22 cellular contexts compared by ENCODE assay signal in genomic region chr22:43006753-43007152, GRCh38. TPM values are rescaled to one million over a fixed set of nuclear protein-coding genes. Genes with fewer than 3 reads are reported as not detected.
A peak's percentile ranks its signal among the peaks of the same experiment; 100 is the strongest.
DNase-seq lines count a peak whose midpoint lies in the region; ATAC-seq, FAIRE-seq and TF ChIP-seq lines count a peak whose summit lies in the region.
"Had no signal": no experiment of that assay in that cellular context is flagged by ENCODE, and none has a peak within 500 bp of the region (broad histone marks: within the 10 kb centered on the region; RNA-seq: fewer than 3 reads in every experiment).

No MANE protein-coding gene starts in this region.

- peaks cover 82% of the 10 kb centered on the region for H3K79me2 ChIP-seq in K562 (ENCODE audit: control insufficient read depth, insufficient read depth, low read length)

- H3K9ac ChIP-seq in K562 (ENCODE audit: insufficient read depth in 1 of 2, low read depth in 2 of 2, low read length in 2 of 2), result no peak overlapping the region; a peak in 1 of 4 replicates

- peak; percentile 33 for DNase-seq in NCI-H82 (lab: John Stamatoyannopoulos, UW)
- DNase-seq in NCI-H82 treated with DMSO at 0.1 percent for 48 hours (lab: John Stamatoyannopoulos, UW; ENCODE audit: unreplicated experiment), result no peak
- peak in 1 of 4 experiments; percentile 23 for DNase-seq in K562 (ENCODE audit: extremely low read depth in 1 of 4, low spot score in 3 of 4)
- no peak for DNase-seq in neural crest cell (ENCODE audit: low read depth, low spot score)
- DNase-seq in foreskin keratinocyte, result no peak
- DNase-seq in HUDEP-2 (lab: John Stamatoyannopoulos, UW; ENCODE audit: unreplicated experiment in 76 of 76), result no peak
- DNase-seq: 8988T; activated CD4-positive, alpha-beta T cell treated with anti-CD3 and anti-CD28 coated beads for 48 hours; BE2C; gastrocnemius medialis; H7; mesendoderm; naive thymus-derived CD4-positive, alpha-beta T cell; NCI-H1417 treated with DMSO at 0.1 percent for 48 hours; SHP77 treated with DMSO at 0.1 percent for 48 hours; stimulated activated CD4-positive, alpha-beta T cell treated with anti-CD3 and anti-CD28 coated beads, Interleukin-1b, Interleukin-23, amount 100 ng/mL, for 48 hours had no signal

- no peaks in the 10 kb centered on the region for H3K9me3 ChIP-seq in K562 (replicated peaks; ENCODE audit: control insufficient read depth, insufficient read depth, low read depth, low read length)
- H3K9me3 ChIP-seq: BE2C, gastrocnemius medialis, tibial nerve had no signal

- H3K27me3 Mint-ChIP-seq in neural crest cell (ENCODE audit: low read depth), result no peaks in the 10 kb centered on the region
- H3K27me3 Mint-ChIP-seq: naive thymus-derived CD4-positive, alpha-beta T cell; stimulated activated naive CD8-positive, alpha-beta T cell treated with anti-CD3 and anti-CD28 coated beads, Interleukin-15, Interleukin-2, amounts not matched to agents 100 ng/mL and 50 ng/mL, for 24 hours had no signal

- intact Hi-C loops in K562 (cut with micrococcal nuclease), result no loop called here

- BruUV-seq in K562 (replicated peaks; lab: Mats Ljungman, UMichigan), result no TSS peak

- H3K27ac ChIP-seq in K562 (ENCODE audit: extremely low read depth, low read depth, low read length) (peak overlapping the region; percentile 61; the same call in 1 of the 3 replicates), foreskin keratinocyte (no peak overlapping the region)
- H3K27ac ChIP-seq: gastrocnemius medialis, tibial nerve had no signal

- WGBS in K562 (ENCODE audit: insufficient coverage, low coverage, missing lambda C conversion rate), result 41% methylated on average over 4 of the region's 7 CpGs

- no peak overlapping the region for H3K4me2 ChIP-seq in K562 (ENCODE audit: insufficient read depth, low read length)

- peak overlapping the region; percentile 12 for H3K4me3 Mint-ChIP-seq in neural crest cell
- H3K4me3 Mint-ChIP-seq: stimulated activated naive CD8-positive, alpha-beta T cell treated with anti-CD3 and anti-CD28 coated beads, Interleukin-15, Interleukin-2, amounts not matched to agents 100 ng/mL and 50 ng/mL, for 24 hours had no signal

- H3K4me3 ChIP-seq in K562, result no peak overlapping the region
- H3K4me3 ChIP-seq: gastrocnemius medialis, tibial nerve had no signal

- ATAC-seq in K562 (no peak), HG02840 (IDR thresholded peaks at IDR 0.05; ENCODE audit: low FRiP score, unreplicated experiment) (no peak), foreskin keratinocyte (no peak), GM18498 (IDR thresholded peaks at IDR 0.05; ENCODE audit: unreplicated experiment) (no peak)
- ATAC-seq: naive thymus-derived CD4-positive, alpha-beta T cell had no signal

- no peak overlapping the region for H3K27ac Mint-ChIP-seq in neural crest cell (ENCODE audit: unreplicated experiment)
- H3K27ac Mint-ChIP-seq: activated T-helper 2 cell treated with anti-CD3 and anti-CD28 coated beads, Interferon-gamma antibody, Interleukin-2, Interleukin-4, amounts not matched to agents 10 μg/mL and 5 μg/mL and 100 μg/mL, durations not matched to agents 14 hours and 24 hours and 36 hours had no signal

- no peak for TF ChIP-seq POLR2A in K562 (conservative IDR thresholded peaks at IDR 0.05)

- no peak for TF ChIP-seq RAD21 in K562 (CRISPR knock-in tag; conservative IDR thresholded peaks at IDR 0.05 in 1 of 2, IDR thresholded peaks at IDR 0.05 in 1 of 2)

- H2AFZ ChIP-seq in K562 (ENCODE audit: low read depth, low read length), result no peak overlapping the region

- no peak for TF ChIP-seq CTCF in K562 (IDR thresholded peaks at IDR 0.05 in 2 of 3, conservative IDR thresholded peaks at IDR 0.05 in 1 of 3; ENCODE audit: insufficient read depth in 2 of 3, low read depth in 1 of 3, low read length in 3 of 3)
- no peak for TF ChIP-seq CTCF in neural crest cell (conservative IDR thresholded peaks at IDR 0.05)
- no peak for TF ChIP-seq CTCF in foreskin keratinocyte (conservative IDR thresholded peaks at IDR 0.05)

- FAIRE-seq in K562 (lab: Jason Lieb, UNC), result no peak
- FAIRE-seq: D721Med had no signal

- no peaks in the 10 kb centered on the region for H3K36me3 ChIP-seq in K562 (ENCODE audit: control insufficient read depth, insufficient read depth, low read length)
- H3K36me3 ChIP-seq: BE2C, gastrocnemius medialis, tibial nerve had no signal

- H3K4me1 Mint-ChIP-seq in neural crest cell, result peaks cover 69% of the 10 kb centered on the region

- H4K20me1 ChIP-seq in K562 (replicated peaks; ENCODE audit: control insufficient read depth, insufficient read depth, low read length), result peaks cover 19% of the 10 kb centered on the region

- no peaks in the 10 kb centered on the region for H3K9me1 ChIP-seq in K562 (ENCODE audit: control insufficient read depth, insufficient read depth, low read length)

- H3K9me3 Mint-ChIP-seq in neural crest cell, result no peaks in the 10 kb centered on the region
- H3K9me3 Mint-ChIP-seq: activated T-helper 2 cell treated with anti-CD3 and anti-CD28 coated beads, Interferon-gamma antibody, Interleukin-2, Interleukin-4, amounts not matched to agents 10 μg/mL and 5 μg/mL and 100 μg/mL, durations not matched to agents 14 hours and 24 hours and 36 hours; naive thymus-derived CD4-positive, alpha-beta T cell; stimulated activated naive CD8-positive, alpha-beta T cell treated with anti-CD3 and anti-CD28 coated beads, Interleukin-15, Interleukin-2, amounts not matched to agents 100 ng/mL and 50 ng/mL, for 24 hours had no signal

- peaks cover 2% of the 10 kb centered on the region for H3K36me3 Mint-ChIP-seq in neural crest cell (ENCODE audit: low read depth)

- in situ Hi-C loops in K562 (cut with MboI), result no loop called here

- POLR2A ChIA-PET in K562 (lab: Yijun Ruan, JAX), result interaction anchor here (0.6 to 1.2 kb wide), 3 partner anchors 9 to 280 kb away, joined by 3 to 4 read pairs (median 4); no protein-coding TSS in a partner anchor

- CTCF ChIA-PET in K562 (lab: Yijun Ruan, JAX; ENCODE audit: low intra/inter-chr PET ratio), result no interaction called here

- H3K4me1 ChIP-seq in K562 (replicated peaks in 1 of 2; ENCODE audit: control insufficient read depth in 2 of 2, insufficient read depth in 2 of 2, low read length in 2 of 2), result peaks cover 25 to 43% of the 10 kb centered on the region in 2 experiments
- H3K4me1 ChIP-seq in foreskin keratinocyte, result peaks cover 34% of the 10 kb centered on the region

- TF ChIP-seq EP300 in K562 (IDR thresholded peaks at IDR 0.05; ENCODE audit: low read length), result no peak

- H3K27me3 ChIP-seq in K562 (ENCODE audit: control insufficient read depth in 2 of 2, insufficient read depth in 2 of 2, low read length in 2 of 2) (no peaks in the 10 kb centered on the region), foreskin keratinocyte (no peaks in the 10 kb centered on the region)
- H3K27me3 ChIP-seq: BE2C, gastrocnemius medialis, tibial nerve had no signal

TF ChIP-seq in K562, 482 proteins besides CTCF, POLR2A, EP300 and RAD21:
- no peak for TF ChIP-seq POLR2G (IDR thresholded peaks at IDR 0.05; ENCODE audit: low read depth, low read length)
- TF ChIP-seq CEBPG (CRISPR knock-in tag; IDR thresholded peaks at IDR 0.05), result no peak
- TF ChIP-seq CEBPG (tag; conservative IDR thresholded peaks at IDR 0.05 in 1 of 2, IDR thresholded peaks at IDR 0.05 in 1 of 2), result no peak
- no peak for TF ChIP-seq GABPB1 (CRISPR knock-in tag; IDR thresholded peaks at IDR 0.05)
- no peak for TF ChIP-seq TAF7 (tag; IDR thresholded peaks at IDR 0.05)
- no peak for TF ChIP-seq KAT7 (CRISPR knock-in tag; IDR thresholded peaks at IDR 0.05; ENCODE audit: borderline replicate concordance)
- no peak for TF ChIP-seq NELFE (IDR thresholded peaks at IDR 0.05; ENCODE audit: insufficient read depth, insufficient read length)
- TF ChIP-seq POLR3A (IDR thresholded peaks at IDR 0.05; ENCODE audit: borderline replicate concordance, extremely low read depth, insufficient read depth, insufficient read length), result no peak
- no peak for TF ChIP-seq ZNF384 (IDR thresholded peaks at IDR 0.05; ENCODE audit: low read depth, low read length)

RNA-seq across cellular contexts. Expression of gene PACSIN2, which starts 8.2 kb away (rescaled TPM):
- total RNA-seq in K562 (2011; cell fraction: chromatin; rRNA removed; ENCODE audit: low replicate concordance), result 40.5 and 46.9 TPM in 2 replicates
- 24.3 and 27.1 TPM in 2 replicates for total RNA-seq in K562 (2011; cell fraction: nucleolus; rRNA removed)
- total RNA-seq in K562 (2011; cell fraction: nucleoplasm; rRNA removed), result 37.3 and 38.1 TPM in 2 replicates
- total RNA-seq in K562 (2014; rRNA removed) (20.3 and 23.9 TPM in 2 replicates), K562 (2014; rRNA removed; fragmentation: Illumina TruSeq; extraction: Trizol) (18.4 and 19.2 TPM in 2 replicates), K562 (2015; rRNA removed; fragmentation: Illumina TruSeq; extraction: Trizol) (21.0 TPM in 2 replicates), K562 (2021) (39.1 and 45.1 TPM in 2 replicates), neural crest cell (76.1 and 79.4 TPM in 2 replicates), foreskin keratinocyte (38.5 and 41.4 TPM in 2 replicates)
- polyA plus RNA-seq in K562 (2011; rRNA removed) (44.4 and 45.1 TPM in 2 replicates), K562 (2014; fragmentation: Illumina TruSeq; extraction: Trizol) (33.5 and 37.5 TPM in 2 replicates), K562 (2014; fragmentation: Nextera tagmentation; extraction: Ambion mirVana) (under 1 TPM; 0.45 to 0.83 TPM), K562 (2014; rRNA removed) (31.8 and 36.3 TPM in 2 replicates), foreskin keratinocyte (21.6 and 25.9 TPM in 2 replicates)
- polyA plus RNA-seq in K562 (2011; cell fraction: cytosol; rRNA removed), result 38.0 and 44.7 TPM in 2 replicates
- polyA plus RNA-seq in K562 (2011; cell fraction: nucleus; rRNA removed), result 53.1 and 58.4 TPM in 2 replicates
- 31.0 and 53.1 TPM in 2 replicates for polyA plus RNA-seq in K562 (2012)
- 23.9 and 28.8 TPM in 2 replicates for polyA minus RNA-seq in K562 (2011; rRNA and poly(A)+ RNA removed)
- 13.7 and 17.0 TPM in 2 replicates for polyA minus RNA-seq in K562 (2011; cell fraction: cytosol; rRNA and poly(A)+ RNA removed)
- 9.4 and 14.0 TPM in 2 replicates for polyA minus RNA-seq in K562 (2011; cell fraction: nucleus; rRNA and poly(A)+ RNA removed)
